Comparison of ENCODE assay signal across 16 cellular contexts in the genomic region with DNA sequence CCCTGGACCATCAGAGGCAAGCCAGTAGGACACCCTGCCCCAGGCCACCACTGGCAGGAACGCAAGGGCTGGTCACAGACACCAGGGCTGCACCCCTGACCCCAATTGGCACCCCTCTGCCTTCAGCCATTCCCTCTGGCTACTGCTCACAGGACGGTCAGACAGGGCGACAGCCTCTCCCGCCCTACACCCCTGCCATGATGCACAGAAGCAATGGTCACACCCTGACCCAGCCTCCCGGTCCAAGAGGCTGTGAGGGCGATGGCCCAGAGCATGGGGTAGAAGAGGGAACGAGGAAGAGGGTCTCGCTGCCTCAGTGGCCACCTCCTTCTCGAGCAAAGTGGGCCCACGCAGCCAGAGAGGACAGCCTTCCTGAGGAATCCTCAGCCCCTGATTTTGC.
DNase-seq lines count a peak whose midpoint lies in the region; ATAC-seq, FAIRE-seq and TF ChIP-seq lines count a peak whose summit lies in the region.
"Had no signal": no experiment of that assay in that cellular context is flagged by ENCODE, and none has a peak within 500 bp of the region (broad histone marks: within the 10 kb centered on the region; RNA-seq: fewer than 3 reads in every experiment).

No MANE protein-coding gene starts in this region.

- WGBS in hepatocyte (ENCODE audit: low lambda C conversion rate, missing lambda C conversion rate): 98% methylated on average over 10 of the region's 10 CpGs

- intact Hi-C loops in sciatic nerve (cut with DNase I): loop anchor here (10.0 kb wide), 2 partner anchors 230 to 330 kb away; a partner anchor contains a TSS

- H3K4me3 ChIP-seq in ACC112 (ENCODE audit: low read depth, low read length) (no peak overlapping the region; the same call in 1 of the 2 replicates), RWPE2 (ENCODE audit: severe bottlenecking) (no peak overlapping the region), hepatocyte (no peak overlapping the region)
- H3K4me3 ChIP-seq: sigmoid colon had no signal

- DNase-seq in RWPE2 (ENCODE audit: low spot score): no peak
- DNase-seq in hepatocyte (ENCODE audit: low spot score): no peak
- DNase-seq in sciatic nerve (ENCODE audit: low spot score): no peak
- DNase-seq in SHP77 (lab: John Stamatoyannopoulos, UW): no peak
- no peak for DNase-seq in H54 (ENCODE audit: insufficient read length, low spot score)
- no peak for DNase-seq in NCI-H1930 (lab: John Stamatoyannopoulos, UW)
- DNase-seq: GDM1; NCI-H1092 treated with DMSO at 0.1 percent for 48 hours; NCI-H2227 treated with DMSO at 0.1 percent for 48 hours; sigmoid colon; stimulated activated naive B cell treated with anti-CD40 and anti-IgM and Interleukin-4, amounts not matched to agents 10 μg/mL and 1 μg/mL and 100 μg/mL, for 72 hours had no signal

- no peaks in the 10 kb centered on the region for H3K79me2 ChIP-seq in ACC112 (ENCODE audit: control insufficient read depth, insufficient read depth, low read length, unreplicated experiment)
- peaks cover 11% of the 10 kb centered on the region for H3K79me2 ChIP-seq in hepatocyte

- H3K9me2 ChIP-seq in hepatocyte (replicated peaks; ENCODE audit: insufficient read depth): no peaks in the 10 kb centered on the region

- no peak for ATAC-seq in RWPE2 (ENCODE audit: low read depth)
- peak; percentile 20 for ATAC-seq in sciatic nerve
- ATAC-seq in GM18870 (IDR thresholded peaks at IDR 0.05; ENCODE audit: unreplicated experiment): no peak
- ATAC-seq: activated CD4-positive, CD25-positive, alpha-beta regulatory T cell treated with anti-CD3 and anti-CD28 coated beads, Interleukin-2, amount 50 U/mL, for 24 hours; stimulated activated naive B cell treated with anti-CD40 and anti-IgM and Interleukin-4, amounts not matched to agents 10 μg/mL and 1 μg/mL and 100 μg/mL, for 72 hours had no signal

- TF ChIP-seq CTCF in RWPE2 (IDR thresholded peaks at IDR 0.05; ENCODE audit: poor library complexity, severe bottlenecking): no peak
- TF ChIP-seq CTCF in hepatocyte (IDR thresholded peaks at IDR 0.05; ENCODE audit: poor library complexity): no peak

- H3K36me3 ChIP-seq in ACC112 (ENCODE audit: insufficient read depth, low read length) (no peaks in the 10 kb centered on the region), RWPE2 (ENCODE audit: low read depth) (peaks cover 61% of the 10 kb centered on the region), hepatocyte (replicated peaks; ENCODE audit: insufficient read depth, low read depth) (no peaks in the 10 kb centered on the region)

- peaks cover 21% of the 10 kb centered on the region for H3K4me1 ChIP-seq in ACC112 (ENCODE audit: control insufficient read depth, insufficient read depth, low read length, unreplicated experiment)
- H3K4me1 ChIP-seq in RWPE2 (ENCODE audit: insufficient read depth, poor library complexity, severe bottlenecking): peaks cover 17% of the 10 kb centered on the region
- H3K4me1 ChIP-seq in hepatocyte (ENCODE audit: insufficient read depth): no peaks in the 10 kb centered on the region

- no peak for FAIRE-seq in H54 (lab: Jason Lieb, UNC)
- FAIRE-seq: GM12891 had no signal

- H3K9me3 ChIP-seq in RWPE2 (ENCODE audit: severe bottlenecking): no peaks in the 10 kb centered on the region
- no peaks in the 10 kb centered on the region for H3K9me3 ChIP-seq in hepatocyte (ENCODE audit: low read depth)
- H3K9me3 ChIP-seq: sigmoid colon had no signal

- H2AFZ ChIP-seq in ACC112 (ENCODE audit: low read length, unreplicated experiment) (no peak overlapping the region), hepatocyte (no peak overlapping the region)

- peak overlapping the region; percentile 84 for H3K27ac ChIP-seq in ACC112 (ENCODE audit: low read depth, low read length)
- peak overlapping the region; percentile 85 for H3K27ac ChIP-seq in RWPE2 (ENCODE audit: poor library complexity, severe bottlenecking)
- H3K27ac ChIP-seq in hepatocyte: peak overlapping the region; percentile 67
- H3K27ac ChIP-seq: KMS-11 had no signal

- H3K27me3 ChIP-seq in ACC112 (ENCODE audit: insufficient read depth, low read length) (no peaks in the 10 kb centered on the region), RWPE2 (ENCODE audit: insufficient read depth, poor library complexity, severe bottlenecking) (no peaks in the 10 kb centered on the region), hepatocyte (no peaks in the 10 kb centered on the region)
- H3K27me3 ChIP-seq: sigmoid colon had no signal

- no peaks in the 10 kb centered on the region for H4K20me1 ChIP-seq in hepatocyte (ENCODE audit: insufficient read depth, poor library complexity, severe bottlenecking)

- H3K4me2 ChIP-seq in hepatocyte: no peak overlapping the region
- H3K4me2 ChIP-seq: KMS-11 had no signal

- TF ChIP-seq POLR2A in H54 (IDR thresholded peaks at IDR 0.05; ENCODE audit: low read depth, low read length): no peak
